In genomic region chr17:75152971-75153853, GRCh38 we compare ENCODE assay signal across 1 cellular context.
TF ChIP-seq lines count a peak whose summit lies in the region.

No MANE protein-coding gene starts in this region.

TF ChIP-seq in GM23338, 12 proteins besides CTCF, POLR2A, EP300 and RAD21 (continued from another document):
- TF ChIP-seq REST (IDR thresholded peaks at IDR 0.05; ENCODE audit: unreplicated experiment) (no peak), ETS1 (IDR thresholded peaks at IDR 0.05) (no peak), ZNF462 (CRISPR knock-in tag; IDR thresholded peaks at IDR 0.05) (no peak), POLR2AphosphoS5 (IDR thresholded peaks at IDR 0.05; ENCODE audit: low read depth) (no peak; the same call in 1 of the 2 replicates)
